20 cellular contexts compared by ENCODE assay signal in genomic region chr10:119379466-119380071, GRCh38.
"Had no signal": no experiment of that assay in that cellular context is flagged by ENCODE, and none has a peak within 500 bp of the region (broad histone marks: within the 10 kb centered on the region; RNA-seq: fewer than 3 reads in every experiment).

No MANE protein-coding gene starts in this region.

- H3K36me3 ChIP-seq: adrenal gland, breast epithelium had no signal

- DNase-seq: activated B cell treated with CpG ODN at 0.5 μM for 24 hours; activated CD4-positive, alpha-beta memory T cell treated with anti-CD3 and anti-CD28 coated beads for 36 hours; activated CD4-positive, alpha-beta T cell treated with anti-CD3 and anti-CD28 coated beads for 4 hours; activated gamma-delta T cell treated with Interleukin-2 at 50 U/mL for 16 hours; activated T-cell treated with anti-CD3 and anti-CD28 coated beads for 4 hours; adrenal gland; effector memory CD8-positive, alpha-beta T cell; foreskin fibroblast; left ventricle myocardium superior; mesenchymal stem cell; naive thymus-derived CD4-positive, alpha-beta T cell; stimulated activated CD4-positive, alpha-beta T cell treated with anti-CD3 and anti-CD28 coated beads, Interleukin-12 subunit alpha, Interleukin-12 subunit beta, amount 100 ng/mL, for 4 hours; stimulated activated CD4-positive, alpha-beta T cell treated with anti-CD3 and anti-CD28 coated beads, Interleukin-2, amount 100 ng/mL, for 24 hours; T-cell had no signal

- H3K9me3 ChIP-seq: adrenal gland, breast epithelium, tibial nerve had no signal

- H3K4me3 ChIP-seq: adrenal gland, tibial nerve had no signal

- H3K27ac Mint-ChIP-seq: activated B cell treated with CpG ODN at 0.5 μM for 24 hours; activated CD4-positive, alpha-beta memory T cell treated with anti-CD3 and anti-CD28 coated beads for 36 hours; activated naive CD4-positive, alpha-beta T cell treated with anti-CD3 and anti-CD28 coated beads, Interleukin-2, amount 50 U/mL, for 72 hours; activated T-helper 1 cell treated with anti-CD3 and anti-CD28 coated beads, Interleukin-12 subunit alpha, Interleukin-12 subunit beta, Interleukin-2, Interleukin-4 antibody, amounts not matched to agents 30 ng/mL and 10 ng/mL and 1 ng/mL, durations not matched to agents 14 hours and 24 hours and 36 hours; stimulated activated naive CD8-positive, alpha-beta T cell treated with anti-CD3 and anti-CD28 coated beads, Interleukin-15, Interleukin-2, amounts not matched to agents 100 ng/mL and 50 ng/mL, for 24 hours had no signal

- H3K4me3 Mint-ChIP-seq: activated B cell treated with CpG ODN at 0.5 μM for 24 hours; activated CD4-positive, alpha-beta memory T cell treated with anti-CD3 and anti-CD28 coated beads for 36 hours; activated T-helper 1 cell treated with anti-CD3 and anti-CD28 coated beads, Interleukin-12 subunit alpha, Interleukin-12 subunit beta, Interleukin-2, Interleukin-4 antibody, amounts not matched to agents 30 ng/mL and 10 ng/mL and 1 ng/mL, durations not matched to agents 14 hours and 24 hours and 36 hours; effector memory CD8-positive, alpha-beta T cell; naive thymus-derived CD4-positive, alpha-beta T cell; stimulated activated naive CD8-positive, alpha-beta T cell treated with anti-CD3 and anti-CD28 coated beads, Interleukin-15, Interleukin-2, amounts not matched to agents 100 ng/mL and 50 ng/mL, for 24 hours; T-cell had no signal

- H3K27me3 Mint-ChIP-seq: activated B cell treated with CpG ODN at 0.5 μM for 24 hours; activated CD4-positive, alpha-beta memory T cell treated with anti-CD3 and anti-CD28 coated beads for 36 hours; effector memory CD8-positive, alpha-beta T cell; naive thymus-derived CD4-positive, alpha-beta T cell; stimulated activated naive CD8-positive, alpha-beta T cell treated with anti-CD3 and anti-CD28 coated beads, Interleukin-15, Interleukin-2, amounts not matched to agents 100 ng/mL and 50 ng/mL, for 24 hours; T-cell had no signal

- H3K4me1 ChIP-seq: breast epithelium had no signal

- H3K9me3 Mint-ChIP-seq: activated B cell treated with CpG ODN at 0.5 μM for 24 hours; activated CD4-positive, alpha-beta memory T cell treated with anti-CD3 and anti-CD28 coated beads for 36 hours; activated naive CD4-positive, alpha-beta T cell treated with anti-CD3 and anti-CD28 coated beads, Interleukin-2, amount 50 U/mL, for 72 hours; activated T-helper 1 cell treated with anti-CD3 and anti-CD28 coated beads, Interleukin-12 subunit alpha, Interleukin-12 subunit beta, Interleukin-2, Interleukin-4 antibody, amounts not matched to agents 30 ng/mL and 10 ng/mL and 1 ng/mL, durations not matched to agents 14 hours and 24 hours and 36 hours; effector memory CD8-positive, alpha-beta T cell; naive thymus-derived CD4-positive, alpha-beta T cell; stimulated activated naive CD8-positive, alpha-beta T cell treated with anti-CD3 and anti-CD28 coated beads, Interleukin-15, Interleukin-2, amounts not matched to agents 100 ng/mL and 50 ng/mL, for 24 hours; T-cell had no signal

- H3K27me3 ChIP-seq: adrenal gland, breast epithelium, tibial nerve had no signal

- ATAC-seq: activated naive CD4-positive, alpha-beta T cell treated with anti-CD3 and anti-CD28 coated beads, Interleukin-2, amount 50 U/mL, for 72 hours; effector memory CD8-positive, alpha-beta T cell; naive thymus-derived CD4-positive, alpha-beta T cell; T-cell had no signal

- H3K27ac ChIP-seq: adrenal gland, epithelial cell of prostate had no signal
